Comparison of ENCODE assay signal across 8 cellular contexts in genomic region chr9:32551491-32552049, GRCh38. TPM values are rescaled to one million over a fixed set of nuclear protein-coding genes. Genes with fewer than 3 reads are reported as not detected.
A peak's percentile ranks its signal among the peaks of the same experiment; 100 is the strongest.
DNase-seq lines count a peak whose midpoint lies in the region; ATAC-seq lines count a peak whose summit lies in the region.

No MANE protein-coding gene starts in this region.

- peak overlapping the region; percentile 100 for H3K27ac Mint-ChIP-seq in activated CD4-positive, alpha-beta memory T cell treated with anti-CD3 and anti-CD28 coated beads for 36 hours
- H3K27ac Mint-ChIP-seq in effector memory CD8-positive, alpha-beta T cell = peak overlapping the region; percentile 97 to 98

- peak; percentile 8 for ATAC-seq in effector memory CD8-positive, alpha-beta T cell (replicated peaks)

- intact Hi-C loops in activated CD4-positive, alpha-beta memory T cell treated with anti-CD3 and anti-CD28 coated beads for 36 hours (cut with micrococcal nuclease) = loop anchor here (1.0 to 10.0 kb wide), 8 partner anchors 21 to 713 kb away; partner anchors contain the start of genes ACO1, B4GALT1, BAG1 and CHMP5

- peaks cover 27% of the 10 kb centered on the region for H3K4me1 ChIP-seq in mononuclear cell (ENCODE audit: insufficient read depth, low read length)

- H3K9me3 ChIP-seq in mononuclear cell (ENCODE audit: low read depth, low read length) = no peaks in the 10 kb centered on the region

- H3K27me3 ChIP-seq in mononuclear cell (ENCODE audit: insufficient read depth, low read length) = no peaks in the 10 kb centered on the region

- peaks cover 32% of the 10 kb centered on the region for H3K36me3 Mint-ChIP-seq in activated CD4-positive, alpha-beta memory T cell treated with anti-CD3 and anti-CD28 coated beads for 36 hours
- peaks cover 28% of the 10 kb centered on the region for H3K36me3 Mint-ChIP-seq in effector memory CD8-positive, alpha-beta T cell (ENCODE audit: insufficient read depth)

- H3K27me3 Mint-ChIP-seq in activated CD4-positive, alpha-beta memory T cell treated with anti-CD3 and anti-CD28 coated beads for 36 hours = no peaks in the 10 kb centered on the region
- H3K27me3 Mint-ChIP-seq in effector memory CD8-positive, alpha-beta T cell = no peaks in the 10 kb centered on the region

- H3K4me3 Mint-ChIP-seq in activated CD4-positive, alpha-beta memory T cell treated with anti-CD3 and anti-CD28 coated beads for 36 hours = peak overlapping the region; percentile 99
- peak overlapping the region; percentile 95 to 96 for H3K4me3 Mint-ChIP-seq in effector memory CD8-positive, alpha-beta T cell

- CTCF ChIA-PET in activated CD4-positive, alpha-beta memory T cell treated with anti-CD3 and anti-CD28 coated beads for 36 hours (lab: Charles Lee) = interaction anchor here (0.8 to 7.9 kb wide), 7 partner anchors 13 to 173 kb away, joined by 3 to 62 read pairs (median 11); partner anchors contain the start of gene NDUFB6

- no peaks in the 10 kb centered on the region for H3K9me3 Mint-ChIP-seq in activated CD4-positive, alpha-beta memory T cell treated with anti-CD3 and anti-CD28 coated beads for 36 hours
- H3K9me3 Mint-ChIP-seq in effector memory CD8-positive, alpha-beta T cell = no peaks in the 10 kb centered on the region

- peaks cover 47% of the 10 kb centered on the region for H3K4me1 Mint-ChIP-seq in activated CD4-positive, alpha-beta memory T cell treated with anti-CD3 and anti-CD28 coated beads for 36 hours (ENCODE audit: low read depth)
- peaks cover 24 to 63% of the 10 kb centered on the region in 2 donors for H3K4me1 Mint-ChIP-seq in effector memory CD8-positive, alpha-beta T cell (ENCODE audit: low read depth in 2 of 2)

- POLR2A ChIA-PET in activated CD4-positive, alpha-beta memory T cell treated with anti-CD3 and anti-CD28 coated beads for 36 hours (lab: Charles Lee) = interaction anchor here (1.5 to 3.6 kb wide), 4 partner anchors 21 to 473 kb away, joined by 3 to 31 read pairs (median 10); partner anchors contain the start of genes DNAJA1, NDUFB6 and RIGI

- H3K4me3 ChIP-seq in mononuclear cell (ENCODE audit: low read length) = peak overlapping the region; percentile 74

- peak; percentile 25 for DNase-seq in A172 (ENCODE audit: low spot score)
- DNase-seq in GM19238 (ENCODE audit: insufficient read length, low spot score) = peak; percentile 4
- peak; percentile 34 for DNase-seq in NCI-H2196 (lab: John Stamatoyannopoulos, UW; ENCODE audit: unreplicated experiment)
- DNase-seq in activated CD4-positive, alpha-beta memory T cell treated with anti-CD3 and anti-CD28 coated beads for 36 hours = peak; percentile 68
- peak; percentile 28 to 45 (median 34) for DNase-seq in effector memory CD8-positive, alpha-beta T cell
- DNase-seq in stimulated activated naive CD4-positive, alpha-beta T cell (lab: John Stamatoyannopoulos, UW) = peak; percentile 31 to 76 (median 54)
- no peak for DNase-seq in SHP77 treated with DMSO at 0.1 percent for 48 hours (lab: John Stamatoyannopoulos, UW)

RNA-seq across cellular contexts. Expression of gene SMIM27, which starts 0.6 kb away (rescaled TPM):
- 1.2 and 3.1 TPM in 2 replicates for total RNA-seq in A172 (2014; rRNA removed; shearing (Covaris generic))
- 10 to 100 TPM; 18.5 to 19.5 TPM for total RNA-seq in activated CD4-positive, alpha-beta memory T cell treated with anti-CD3 and anti-CD28 coated beads for 36 hours
- 6.8 TPM for total RNA-seq in mononuclear cell

RNA-seq across cellular contexts. Expression of gene TOPORS, which starts 0.8 kb away (rescaled TPM):
- total RNA-seq in A172 (2014; rRNA removed; shearing (Covaris generic)) = 18.3 and 21.8 TPM in 2 replicates
- 10 to 100 TPM; 14.8 to 15.4 TPM for total RNA-seq in activated CD4-positive, alpha-beta memory T cell treated with anti-CD3 and anti-CD28 coated beads for 36 hours
- total RNA-seq in mononuclear cell = 52.3 TPM

RNA-seq across cellular contexts. Expression of gene NDUFB6, which starts 21.4 kb away (rescaled TPM):
- total RNA-seq in A172 (2014; rRNA removed; shearing (Covaris generic)) = 119 and 135 TPM in 2 replicates
- total RNA-seq in activated CD4-positive, alpha-beta memory T cell treated with anti-CD3 and anti-CD28 coated beads for 36 hours = 10 to 100 TPM; 75.7 to 77.1 TPM
- 6.5 TPM for total RNA-seq in mononuclear cell

RNA-seq across cellular contexts. Expression of gene RIGI, which starts 25.6 kb away (rescaled TPM):
- 9.2 and 10.6 TPM in 2 replicates for total RNA-seq in A172 (2014; rRNA removed; shearing (Covaris generic))
- 10 to 100 TPM; 10.6 to 11.7 TPM for total RNA-seq in activated CD4-positive, alpha-beta memory T cell treated with anti-CD3 and anti-CD28 coated beads for 36 hours
- total RNA-seq in mononuclear cell = 5.6 TPM

Comparison
In these comparisons a context has a peak if more than half of its experiments do, and no peak if none do; other contexts are left out.
1. RNA of gene NDUFB6, which starts 21.4 kb away (total RNA-seq): 119 to 135 TPM in A172 and 75.7 to 77.1 TPM in activated CD4-positive, alpha-beta memory T cell treated with anti-CD3 and anti-CD28 coated beads for 36 hours; 6.5 TPM in mononuclear cell (single experiment); every median in the first group is over 10 times any median in the second.